Comparison of ENCODE assay signal across 8 cellular contexts in genomic region chr7:51162724-51163329, GRCh38.
DNase-seq lines count a peak whose midpoint lies in the region; ATAC-seq, FAIRE-seq and TF ChIP-seq lines count a peak whose summit lies in the region.

No MANE protein-coding gene starts in this region.

- no peaks in the 10 kb centered on the region for H3K4me1 Mint-ChIP-seq in activated CD8-positive, alpha-beta T cell treated with anti-CD3 and anti-CD28 coated beads, Interleukin-2, amount 10 ng/mL, durations not matched to agents 7 days and 5 days (ENCODE audit: low read depth)
- peaks cover 9% of the 10 kb centered on the region for H3K4me1 Mint-ChIP-seq in endothelial cell (ENCODE audit: unreplicated experiment)
- H3K4me1 Mint-ChIP-seq in stimulated activated effector memory CD8-positive, alpha-beta T cell treated with anti-CD3 and anti-CD28 coated beads, Interleukin-12 subunit alpha, Interleukin-12 subunit beta, amount 100 ng/mL, for 72 hours = no peaks in the 10 kb centered on the region

- peak; percentile 96 for ATAC-seq in GM21360 (IDR thresholded peaks at IDR 0.05; ENCODE audit: unreplicated experiment)
- peak; percentile 92 for ATAC-seq in HG03575 (IDR thresholded peaks at IDR 0.05; ENCODE audit: extremely low read depth, insufficient number of reproducible peaks, low FRiP score, unreplicated experiment)
- peak; percentile 92 for ATAC-seq in activated CD8-positive, alpha-beta T cell treated with anti-CD3 and anti-CD28 coated beads, Interleukin-2, amount 10 ng/mL, durations not matched to agents 7 days and 5 days
- ATAC-seq in stimulated activated effector memory CD8-positive, alpha-beta T cell treated with anti-CD3 and anti-CD28 coated beads, Interleukin-12 subunit alpha, Interleukin-12 subunit beta, amount 100 ng/mL, for 72 hours = peak; percentile 92

- CTCF ChIA-PET in activated CD8-positive, alpha-beta T cell treated with anti-CD3 and anti-CD28 coated beads, Interleukin-2, amount 10 ng/mL, durations not matched to agents 7 days and 5 days (lab: Charles Lee) = interaction anchor here (0.6 to 4.9 kb wide), 39 partner anchors 10 to 714 kb away, joined by 3 to 96 read pairs (median 4); no protein-coding TSS in a partner anchor

- DNase-seq in D721Med (ENCODE audit: insufficient read length, low spot score) (no peak), NCI-H82 (lab: John Stamatoyannopoulos, UW) (peak; percentile 92), endothelial cell (ENCODE audit: low spot score) (peak; percentile 88), myocyte (ENCODE audit: low read depth) (peak; percentile 94)
- peak; percentile 80 for DNase-seq in activated CD8-positive, alpha-beta T cell treated with anti-CD3 and anti-CD28 coated beads, Interleukin-2, amount 10 ng/mL, durations not matched to agents 7 days and 5 days
- DNase-seq in stimulated activated effector memory CD8-positive, alpha-beta T cell treated with anti-CD3 and anti-CD28 coated beads, Interleukin-12 subunit alpha, Interleukin-12 subunit beta, amount 100 ng/mL, for 72 hours (ENCODE audit: low spot score in 2 of 2) = peak; percentile 42 to 83

- H3K27ac Mint-ChIP-seq in activated CD8-positive, alpha-beta T cell treated with anti-CD3 and anti-CD28 coated beads, Interleukin-2, amount 10 ng/mL, durations not matched to agents 7 days and 5 days = no peak overlapping the region
- no peak overlapping the region for H3K27ac Mint-ChIP-seq in endothelial cell (ENCODE audit: unreplicated experiment)
- no peak overlapping the region for H3K27ac Mint-ChIP-seq in stimulated activated effector memory CD8-positive, alpha-beta T cell treated with anti-CD3 and anti-CD28 coated beads, Interleukin-12 subunit alpha, Interleukin-12 subunit beta, amount 100 ng/mL, for 72 hours

- POLR2A ChIA-PET in activated CD8-positive, alpha-beta T cell treated with anti-CD3 and anti-CD28 coated beads, Interleukin-2, amount 10 ng/mL, durations not matched to agents 7 days and 5 days (lab: Charles Lee) = interaction anchor here (0.7 kb wide), 1 partner anchor 202 kb away, joined by 3 read pairs; no protein-coding TSS in a partner anchor

- peaks cover 27% of the 10 kb centered on the region for H3K27me3 Mint-ChIP-seq in activated CD8-positive, alpha-beta T cell treated with anti-CD3 and anti-CD28 coated beads, Interleukin-2, amount 10 ng/mL, durations not matched to agents 7 days and 5 days (ENCODE audit: low read depth)
- peaks cover 3% of the 10 kb centered on the region for H3K27me3 Mint-ChIP-seq in endothelial cell (ENCODE audit: unreplicated experiment)

- H3K9me3 Mint-ChIP-seq in activated CD8-positive, alpha-beta T cell treated with anti-CD3 and anti-CD28 coated beads, Interleukin-2, amount 10 ng/mL, durations not matched to agents 7 days and 5 days (ENCODE audit: insufficient read depth) = no peaks in the 10 kb centered on the region
- H3K9me3 Mint-ChIP-seq in endothelial cell (ENCODE audit: unreplicated experiment) = no peaks in the 10 kb centered on the region
- no peaks in the 10 kb centered on the region for H3K9me3 Mint-ChIP-seq in stimulated activated effector memory CD8-positive, alpha-beta T cell treated with anti-CD3 and anti-CD28 coated beads, Interleukin-12 subunit alpha, Interleukin-12 subunit beta, amount 100 ng/mL, for 72 hours

- no peaks in the 10 kb centered on the region for H3K36me3 Mint-ChIP-seq in activated CD8-positive, alpha-beta T cell treated with anti-CD3 and anti-CD28 coated beads, Interleukin-2, amount 10 ng/mL, durations not matched to agents 7 days and 5 days (ENCODE audit: low read depth)
- no peaks in the 10 kb centered on the region for H3K36me3 Mint-ChIP-seq in endothelial cell (ENCODE audit: low read depth, unreplicated experiment)
- no peaks in the 10 kb centered on the region for H3K36me3 Mint-ChIP-seq in stimulated activated effector memory CD8-positive, alpha-beta T cell treated with anti-CD3 and anti-CD28 coated beads, Interleukin-12 subunit alpha, Interleukin-12 subunit beta, amount 100 ng/mL, for 72 hours

- TF ChIP-seq CTCF in D721Med (IDR thresholded peaks at IDR 0.05; ENCODE audit: insufficient read depth, missing control alignments) (peak; percentile 93), endothelial cell (IDR thresholded peaks at IDR 0.05; ENCODE audit: unreplicated experiment) (peak; percentile 85)

- no peak overlapping the region for H3K4me3 Mint-ChIP-seq in activated CD8-positive, alpha-beta T cell treated with anti-CD3 and anti-CD28 coated beads, Interleukin-2, amount 10 ng/mL, durations not matched to agents 7 days and 5 days
- H3K4me3 Mint-ChIP-seq in endothelial cell (ENCODE audit: unreplicated experiment) = no peak overlapping the region
- no peak overlapping the region for H3K4me3 Mint-ChIP-seq in stimulated activated effector memory CD8-positive, alpha-beta T cell treated with anti-CD3 and anti-CD28 coated beads, Interleukin-12 subunit alpha, Interleukin-12 subunit beta, amount 100 ng/mL, for 72 hours

- peak; percentile 97 for FAIRE-seq in D721Med (lab: Jason Lieb, UNC)
